8 cellular contexts compared by ENCODE assay signal in genomic region chr17:55717898-55718735, GRCh38. TPM values are rescaled to one million over a fixed set of nuclear protein-coding genes. Genes with fewer than 3 reads are reported as not detected.
DNase-seq lines count a peak whose midpoint lies in the region; ATAC-seq, FAIRE-seq and TF ChIP-seq lines count a peak whose summit lies in the region.

No MANE protein-coding gene starts in this region.

- H3K4me1 ChIP-seq in astrocyte (ENCODE audit: insufficient read depth, low read length) (peaks cover 13% of the 10 kb centered on the region), small intestine (ENCODE audit: control insufficient read depth in 2 of 2, insufficient read depth in 1 of 2, low read depth in 1 of 2, low read length in 1 of 2) (no peaks in the 10 kb centered on the region)

- H3K36me3 ChIP-seq in astrocyte (ENCODE audit: insufficient read depth, low read length) = no peaks in the 10 kb centered on the region
- H3K36me3 ChIP-seq in small intestine (ENCODE audit: control insufficient read depth in 2 of 2, insufficient read depth in 2 of 2, low read length in 2 of 2) = no peaks in the 10 kb centered on the region

- H3K4me3 Mint-ChIP-seq in astrocyte (ENCODE audit: unreplicated experiment) = no peak overlapping the region

- no peak overlapping the region for H3K27ac Mint-ChIP-seq in astrocyte (ENCODE audit: unreplicated experiment)

- no peaks in the 10 kb centered on the region for H3K36me3 Mint-ChIP-seq in astrocyte (ENCODE audit: low read depth, unreplicated experiment)

- no peak overlapping the region for H3K4me2 ChIP-seq in astrocyte (ENCODE audit: low read length)

- no peaks in the 10 kb centered on the region for H3K9me3 Mint-ChIP-seq in astrocyte (ENCODE audit: unreplicated experiment)

- no peak overlapping the region for H2AFZ ChIP-seq in astrocyte (ENCODE audit: low read depth, low read length)

- H3K27ac ChIP-seq in 22Rv1 = no peak overlapping the region
- H3K27ac ChIP-seq in astrocyte (ENCODE audit: low read depth, low read length) = no peak overlapping the region
- H3K27ac ChIP-seq in small intestine (ENCODE audit: low read depth in 1 of 2, low read length in 1 of 2) = no peak overlapping the region

- H3K9me3 ChIP-seq in astrocyte (ENCODE audit: insufficient read depth, low read depth, low read length) (no peaks in the 10 kb centered on the region), small intestine (ENCODE audit: control insufficient read depth, low read depth) (no peaks in the 10 kb centered on the region)

- ATAC-seq in GM19455 (IDR thresholded peaks at IDR 0.05; ENCODE audit: unreplicated experiment) = no peak

- no peaks in the 10 kb centered on the region for H3K79me2 ChIP-seq in astrocyte (ENCODE audit: insufficient read depth, low read length)

- H3K27me3 Mint-ChIP-seq in astrocyte (ENCODE audit: low read depth, unreplicated experiment) = no peaks in the 10 kb centered on the region

- H3K27me3 ChIP-seq in astrocyte (ENCODE audit: insufficient read depth, low read length) (no peaks in the 10 kb centered on the region), small intestine (ENCODE audit: control insufficient read depth in 2 of 2, insufficient read depth in 2 of 2, low read length in 2 of 2) (no peaks in the 10 kb centered on the region)

- in situ Hi-C loops in GM13977 (cut with MboI; ENCODE audit: low pct_unique_long_range_greater_than_20kb, low sequenced_read_pairs, unreplicated experiment) = loop anchor here (10.0 kb wide), 1 partner anchor 193 kb away; no protein-coding TSS in a partner anchor

- DNase-seq in GM13977 (ENCODE audit: low spot score) (peak; percentile 10), NAMALWA (ENCODE audit: low spot score) (peak; percentile 86), T-helper 2 cell (peak in 3 of 5 experiments; percentile 31 to 47 (median 43)), astrocyte (ENCODE audit: low read depth) (peak; percentile 30), hippocampal formation (lab: John Stamatoyannopoulos, UW) (peak; percentile 33 to 42), small intestine (peak; percentile 66)

- FAIRE-seq in astrocyte (lab: Jason Lieb, UNC) (no peak), small intestine (lab: Jason Lieb, UNC) (no peak)

- 47 to 53% (median 51%) methylated on average over 11 of the region's 11 CpGs for WGBS in small intestine, 3 donors

- peaks cover 22% of the 10 kb centered on the region for H3K4me1 Mint-ChIP-seq in astrocyte (ENCODE audit: low read depth, unreplicated experiment)

- peak; percentile 92 for TF ChIP-seq CTCF in 22Rv1 (IDR thresholded peaks at IDR 0.05)
- peak; percentile 75 for TF ChIP-seq CTCF in GM13977 (IDR thresholded peaks at IDR 0.05; ENCODE audit: extremely low read depth, insufficient read depth, missing control alignments)
- peak; percentile 77 for TF ChIP-seq CTCF in astrocyte (IDR thresholded peaks at IDR 0.05; ENCODE audit: insufficient read depth, low read depth, low read length)

- no peaks in the 10 kb centered on the region for H4K20me1 ChIP-seq in astrocyte (ENCODE audit: insufficient read depth, low read length)

- H3K4me3 ChIP-seq in astrocyte (ENCODE audit: insufficient read depth, low read depth, low read length) = no peak overlapping the region
- H3K4me3 ChIP-seq in small intestine (ENCODE audit: low read depth in 1 of 2, low read length in 2 of 2) = no peak overlapping the region

- no peak overlapping the region for H3K9ac ChIP-seq in astrocyte (ENCODE audit: low read length)

RNA-seq across cellular contexts. Expression of gene TMEM100, which starts 4.5 kb away (rescaled TPM):
- total RNA-seq in astrocyte = 6.0 and 7.3 TPM in 2 replicates
- 10 to 100 TPM in 1 of 3 donors, 1 to 10 TPM in 1, under 1 TPM in 1; 0.45 to 24.0 (median 4.1) TPM for polyA plus RNA-seq in small intestine

RNA-seq across cellular contexts. Expression of gene PCTP, which starts 32.7 kb away (rescaled TPM):
- total RNA-seq in astrocyte = 14.9 and 16.4 TPM in 2 replicates
- polyA plus RNA-seq in small intestine = 10 to 100 TPM; 22.4 to 33.5 (median 27.1) TPM

Comparison
In these comparisons a context has a peak if more than half of its experiments do, and no peak if none do; other contexts are left out.
1. DNase-seq: peak in every context shown above with its lines; median percentile 86 in NAMALWA; 66 in small intestine; 43 in T-helper 2 cell; 38 in hippocampal formation; 30 in astrocyte; 10 in GM13977.